30 cellular contexts compared by ENCODE assay signal in the genomic region with DNA sequence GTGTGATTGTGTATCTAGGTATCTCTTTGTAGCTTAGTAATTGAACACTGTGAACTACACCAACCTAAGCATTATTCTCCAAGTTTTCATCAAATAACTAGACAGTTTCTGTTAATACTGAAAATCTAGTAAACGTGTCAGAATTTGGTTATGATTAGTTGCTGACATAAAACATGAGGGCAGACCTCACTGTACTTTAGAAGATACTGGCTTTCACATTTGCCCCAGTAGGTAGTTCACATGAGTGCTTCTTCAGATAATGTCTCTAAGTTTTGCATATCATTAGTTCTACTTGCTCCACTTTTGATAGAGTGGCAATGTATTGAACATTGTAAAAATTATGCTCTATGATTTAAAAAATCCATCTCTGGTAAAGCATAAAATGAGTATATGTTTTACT. TPM values are rescaled to one million over a fixed set of nuclear protein-coding genes. Genes with fewer than 3 reads are reported as not detected.
"Had no signal": no experiment of that assay in that cellular context is flagged by ENCODE, and none has a peak within 500 bp of the region (broad histone marks: within the 10 kb centered on the region; RNA-seq: fewer than 3 reads in every experiment).

No MANE protein-coding gene starts in this region.

- H3K9ac ChIP-seq: SK-N-SH had no signal

- H3K9me2 ChIP-seq: SK-N-SH had no signal

- ATAC-seq: activated CD8-positive, alpha-beta memory T cell treated with anti-CD3 and anti-CD28 coated beads, Interleukin-2, amount 10 ng/mL, durations not matched to agents 7 days and 5 days had no signal

- H3K27me3 ChIP-seq: SJSA1 had no signal

- H3K9me3 ChIP-seq: Peyer's patch, SJSA1, SK-N-SH had no signal

- H3K36me3 ChIP-seq: cardiac muscle cell had no signal

- H3K4me2 ChIP-seq: SK-N-SH had no signal

- H3K4me3 ChIP-seq: cardiac muscle cell, Peyer's patch, SJSA1 had no signal

- H3K9me3 Mint-ChIP-seq: activated CD4-positive, alpha-beta memory T cell treated with anti-CD3 and anti-CD28 coated beads, Interleukin-2, amount 10 ng/mL, durations not matched to agents 7 days and 5 days; activated naive CD8-positive, alpha-beta T cell treated with anti-CD3 and anti-CD28 coated beads for 36 hours; central memory CD8-positive, alpha-beta T cell; T-helper 1 cell treated with Interleukin-12 subunit alpha and Interleukin-12 subunit beta and Interleukin-4 antibody, amounts not matched to agents 30 μg/mL and 1 μg/mL, for 36 hours; T-helper 2 cell treated with Interferon-gamma antibody and Interleukin-4, amounts not matched to agents 5 μg/mL and 100 μg/mL, for 36 hours had no signal

- H3K27ac ChIP-seq: cardiac muscle cell, Peyer's patch, SJSA1 had no signal

- DNase-seq: activated CD4-positive, alpha-beta memory T cell treated with anti-CD3 and anti-CD28 coated beads, Interleukin-2, amount 10 ng/mL, durations not matched to agents 7 days and 5 days; activated CD4-positive, alpha-beta T cell treated with anti-CD3 and anti-CD28 coated beads for 4 hours; activated CD4-positive, alpha-beta T cell treated with anti-CD3 and anti-CD28 coated beads, Interleukin-2, amount 50 U/mL, for 1 hour; activated CD4-positive, CD25-positive, alpha-beta regulatory T cell treated with anti-CD3 and anti-CD28 coated beads, Interleukin-2, amount 50 U/mL, for 72 hours; activated CD8-positive, alpha-beta memory T cell treated with anti-CD3 and anti-CD28 coated beads for 24 hours; activated CD8-positive, alpha-beta memory T cell treated with anti-CD3 and anti-CD28 coated beads, Interleukin-2, amount 10 ng/mL, durations not matched to agents 7 days and 5 days; activated CD8-positive, alpha-beta memory T cell treated with anti-CD3 and anti-CD28 coated beads, Interleukin-2, amount 50 U/mL, for 48 hours; activated effector memory CD4-positive, alpha-beta T cell treated with anti-CD3 and anti-CD28 coated beads, Interleukin-2, amount 50 U/mL, for 16 hours; activated naive CD4-positive, alpha-beta T cell; activated naive CD4-positive, alpha-beta T cell treated with anti-CD3 and anti-CD28 coated beads, Interleukin-2, amount 50 U/mL, for 16 hours; activated naive CD8-positive, alpha-beta T cell treated with anti-CD3 and anti-CD28 coated beads for 36 hours; activated T-cell treated with anti-CD3 and anti-CD28 coated beads, Interleukin-2, amount 50 U/mL, for 48 hours; amniotic stem cell; aorta; KG1; NCI-H1092 treated with DMSO at 0.1 percent for 48 hours; NCI-H1417; NCI-H187 treated with DMSO at 0.1 percent for 48 hours; NCI-H2081; NCI-H510A; NCI-H748 treated with DMSO at 0.1 percent for 48 hours; Peyer's patch; RPMI8226; SHP77 treated with DMSO at 0.1 percent for 48 hours; SK-N-SH had no signal

- H3K36me3 Mint-ChIP-seq: activated naive CD8-positive, alpha-beta T cell treated with anti-CD3 and anti-CD28 coated beads for 36 hours had no signal

- H3K27ac Mint-ChIP-seq: activated CD4-positive, alpha-beta memory T cell treated with anti-CD3 and anti-CD28 coated beads, Interleukin-2, amount 10 ng/mL, durations not matched to agents 7 days and 5 days; activated CD8-positive, alpha-beta memory T cell treated with anti-CD3 and anti-CD28 coated beads, Interleukin-2, amount 10 ng/mL, durations not matched to agents 7 days and 5 days; activated naive CD8-positive, alpha-beta T cell treated with anti-CD3 and anti-CD28 coated beads for 36 hours; T-helper 1 cell treated with Interleukin-12 subunit alpha and Interleukin-12 subunit beta and Interleukin-4 antibody, amounts not matched to agents 30 μg/mL and 1 μg/mL, for 36 hours; T-helper 2 cell treated with Interferon-gamma antibody and Interleukin-4, amounts not matched to agents 5 μg/mL and 100 μg/mL, for 36 hours had no signal

- H3K4me3 Mint-ChIP-seq: activated CD4-positive, alpha-beta memory T cell treated with anti-CD3 and anti-CD28 coated beads, Interleukin-2, amount 10 ng/mL, durations not matched to agents 7 days and 5 days; activated CD8-positive, alpha-beta memory T cell treated with anti-CD3 and anti-CD28 coated beads, Interleukin-2, amount 10 ng/mL, durations not matched to agents 7 days and 5 days; activated naive CD8-positive, alpha-beta T cell treated with anti-CD3 and anti-CD28 coated beads for 36 hours; central memory CD8-positive, alpha-beta T cell; T-helper 1 cell treated with Interleukin-12 subunit alpha and Interleukin-12 subunit beta and Interleukin-4 antibody, amounts not matched to agents 30 μg/mL and 1 μg/mL, for 36 hours; T-helper 2 cell treated with Interferon-gamma antibody and Interleukin-4, amounts not matched to agents 5 μg/mL and 100 μg/mL, for 36 hours had no signal

RNA-seq across cellular contexts. Expression of a gene that starts 7.1 kb away (rescaled TPM):
- total RNA-seq: activated naive CD8-positive, alpha-beta T cell treated with anti-CD3 and anti-CD28 coated beads for 36 hours had no signal

RNA-seq across cellular contexts. Expression of a gene that starts 7.4 kb away (rescaled TPM):
- total RNA-seq: cardiac muscle cell had no signal
- polyA plus RNA-seq: cardiac muscle cell had no signal

RNA-seq across cellular contexts. Expression of a gene that starts 7.8 kb away (rescaled TPM):
- polyA plus RNA-seq: cardiac muscle cell had no signal
